ENCODE assay signal across 1 cellular context in genomic region chr6:134372603-134373281, GRCh38.
TF ChIP-seq lines count a peak whose summit lies in the region.

No MANE protein-coding gene starts in this region.

TF ChIP-seq in HepG2, 621 proteins besides CTCF, POLR2A, EP300 and RAD21 (continued from another document):
- TF ChIP-seq ZMAT5 (CRISPR knock-in tag; IDR thresholded peaks at IDR 0.05; ENCODE audit: borderline replicate concordance, low read depth) (no peak), NCOA2 (CRISPR knock-in tag; IDR thresholded peaks at IDR 0.05) (no peak), CEBPB (IDR thresholded peaks at IDR 0.05; ENCODE audit: borderline replicate concordance, low read depth, low read length) (peak; percentile 80; the same call in 1 of the 2 replicates), ZNF572 (CRISPR knock-in tag; IDR thresholded peaks at IDR 0.05) (no peak), ZNF225 (CRISPR knock-in tag; IDR thresholded peaks at IDR 0.05) (no peak), ZNF383 (CRISPR knock-in tag; IDR thresholded peaks at IDR 0.05; ENCODE audit: borderline replicate concordance) (no peak), CEBPG (CRISPR knock-in tag; IDR thresholded peaks at IDR 0.05) (peak; percentile 29; the same call in 1 of the 2 replicates), HNRNPUL1 (IDR thresholded peaks at IDR 0.05; ENCODE audit: low read depth, low read length) (no peak), SRSF4 (IDR thresholded peaks at IDR 0.05; ENCODE audit: low read depth, low read length, poor library complexity, severe bottlenecking) (no peak), SMC3 (IDR thresholded peaks at IDR 0.05; ENCODE audit: low read length) (no peak)
